In genomic region chr1:205285391-205286101, GRCh38 we compare ENCODE assay signal across 9 cellular contexts. TPM values are rescaled to one million over a fixed set of nuclear protein-coding genes. Genes with fewer than 3 reads are reported as not detected.
A peak's percentile ranks its signal among the peaks of the same experiment; 100 is the strongest.
DNase-seq lines count a peak whose midpoint lies in the region; ATAC-seq, FAIRE-seq and TF ChIP-seq lines count a peak whose summit lies in the region.
"Had no signal": no experiment of that assay in that cellular context is flagged by ENCODE, and none has a peak within 500 bp of the region (broad histone marks: within the 10 kb centered on the region; RNA-seq: fewer than 3 reads in every experiment).

No MANE protein-coding gene starts in this region.

- H3K27ac ChIP-seq in GM12878 (ENCODE audit: control insufficient read depth, insufficient read depth) (peak overlapping the region; percentile 38), vagina (peak overlapping the region; percentile 52)

- H3K27me3 Mint-ChIP-seq in naive B cell, result no peaks in the 10 kb centered on the region

- FAIRE-seq in GM12878 (lab: Jason Lieb, UNC), result peak; percentile 68

- H3K79me2 ChIP-seq in GM12878 (ENCODE audit: control insufficient read depth, insufficient read depth, low read length), result no peaks in the 10 kb centered on the region

- SMC1A ChIA-PET in GM12878 (lab: Charles Lee; ENCODE audit: uncharacterized antibody, unreplicated experiment), result interaction anchor here (1.0 to 25.9 kb wide), 8 partner anchors 9 to 200 kb away, joined by 3 to 1445 read pairs (median 4); partner anchors contain the start of gene NUAK2

- in situ Hi-C loops in GM12878 (cut with MboI), result no loop called here

- no peak overlapping the region for H2AFZ ChIP-seq in GM12878 (ENCODE audit: control insufficient read depth, low read depth, low read length)

- H3K9ac ChIP-seq in GM12878 (ENCODE audit: control insufficient read depth, insufficient read depth, low read length), result peak overlapping the region; percentile 28; the same call in 1 of the 2 replicates

- RAD21 ChIA-PET in GM12878 (lab: Charles Lee; ENCODE audit: unreplicated experiment), result interaction anchor here (0.7 to 9.4 kb wide), 19 partner anchors 9 to 1509 kb away, joined by 3 to 527 read pairs (median 4); partner anchors contain the start of gene NUAK2

- ATAC-seq in HG02759 (IDR thresholded peaks at IDR 0.05; ENCODE audit: unreplicated experiment), result peak; percentile 32
- ATAC-seq in GM12878, result peak; percentile 62
- ATAC-seq in naive B cell (ENCODE audit: low read depth in 2 of 2), result peak; percentile 25 to 32

- peak; percentile 57 for DNase-seq in EH (ENCODE audit: low read depth)
- DNase-seq in SW480 (ENCODE audit: low spot score), result peak; percentile 61
- DNase-seq in GM12878 (ENCODE audit: low read depth, low spot score), result peak; percentile 76
- peak; percentile 65 for DNase-seq in naive B cell
- DNase-seq in vagina (ENCODE audit: extremely low spot score in 2 of 2), result no peak
- DNase-seq in islet precursor cell, result no peak
- no peak for DNase-seq in NCI-H82 (lab: John Stamatoyannopoulos, UW)

- no peak for TF ChIP-seq RAD21 in GM12878 (IDR thresholded peaks at IDR 0.05; ENCODE audit: insufficient read depth, low read depth, low read length)

- peak overlapping the region; percentile 96 to 100 (median 99) for H3K27ac Mint-ChIP-seq in naive B cell

- H3K4me3 ChIP-seq in GM12878 (peak overlapping the region; percentile 32; the same call in 1 of the 2 replicates), vagina (no peak overlapping the region)
- H3K4me3 ChIP-seq: lung had no signal

- H3K4me1 ChIP-seq in GM12878 (ENCODE audit: control insufficient read depth, insufficient read depth, low read length) (peaks cover 55% of the 10 kb centered on the region), vagina (peaks cover 52% of the 10 kb centered on the region)

- POLR2A ChIA-PET in GM12878 (lab: Charles Lee), result interaction anchor here (0.6 to 9.0 kb wide), 14 partner anchors 9 to 348 kb away, joined by 3 to 151 read pairs (median 6); partner anchors contain the start of gene NUAK2

- TF ChIP-seq CTCF in GM12878 (IDR thresholded peaks at IDR 0.05 in 2 of 3, conservative IDR thresholded peaks at IDR 0.05 in 1 of 3; ENCODE audit: control insufficient read depth in 2 of 3, extremely low read depth in 1 of 3, insufficient read depth in 1 of 3, low read depth in 3 of 3, low read length in 3 of 3) (no peak), vagina (IDR thresholded peaks at IDR 0.05) (no peak)

- TF ChIP-seq POLR2A in GM12878 (IDR thresholded peaks at IDR 0.05; ENCODE audit: low read depth, low read length) (no peak), vagina (IDR thresholded peaks at IDR 0.05) (no peak)

- H3K36me3 Mint-ChIP-seq in naive B cell, result no peaks in the 10 kb centered on the region

- H3K4me1 Mint-ChIP-seq in naive B cell, result peaks cover 70 to 96% (median 85%) of the 10 kb centered on the region in 3 donors

- TSS peak; percentile 84 for BruUV-seq in GM12878 (replicated peaks; lab: Mats Ljungman, UMichigan)

- peak overlapping the region; percentile 54 to 96 (median 85) for H3K4me3 Mint-ChIP-seq in naive B cell

- CTCF ChIA-PET in GM12878 (lab: Yijun Ruan, JAX), result interaction anchor here (0.6 to 59.5 kb wide), 7 partner anchors 15 to 200 kb away, joined by 3 to 2333 read pairs (median 9); partner anchors contain the start of genes NUAK2 and TMCC2

- no peaks in the 10 kb centered on the region for H3K9me3 Mint-ChIP-seq in naive B cell

- H3K9me3 ChIP-seq in GM12878 (replicated peaks; ENCODE audit: control insufficient read depth, insufficient read depth, low read length), result no peaks in the 10 kb centered on the region
- H3K9me3 ChIP-seq in vagina, result no peaks in the 10 kb centered on the region

- peak overlapping the region; percentile 71 for H3K4me2 ChIP-seq in GM12878 (ENCODE audit: control insufficient read depth, insufficient read depth)

- peak; percentile 40 to 85; a peak in 1 of 4 replicates for TF ChIP-seq EP300 in GM12878 (IDR thresholded peaks at IDR 0.05; ENCODE audit: borderline replicate concordance in 1 of 2, control insufficient read depth in 1 of 2, low read depth in 2 of 2, low read length in 2 of 2)

- H4K20me1 ChIP-seq in GM12878 (ENCODE audit: control insufficient read depth, insufficient read depth), result no peaks in the 10 kb centered on the region; the same call in 1 of the 2 replicates

- H3K27me3 ChIP-seq in GM12878 (replicated peaks in 1 of 2; ENCODE audit: control insufficient read depth in 2 of 2, insufficient read depth in 2 of 2, low read length in 1 of 2) (no peaks in the 10 kb centered on the region; a peak in 1 of 4 replicates), vagina (no peaks in the 10 kb centered on the region)

- intact Hi-C loops in GM12878 (cut with micrococcal nuclease; ENCODE audit: unreplicated experiment), result loop anchor here (1.0 to 10.0 kb wide), 5 partner anchors 28 to 772 kb away; partner anchors contain the start of genes ELK4 and NUAK2
- intact Hi-C loops in vagina (cut with DNase I), result no loop called here

- H3K36me3 ChIP-seq in GM12878 (ENCODE audit: control insufficient read depth in 2 of 2, insufficient read depth in 2 of 2, low read length in 1 of 2) (no peaks in the 10 kb centered on the region), vagina (no peaks in the 10 kb centered on the region)

- WGBS in GM12878 (ENCODE audit: insufficient coverage, insufficient replicate concordance, low lambda C conversion rate, missing lambda C conversion rate), result 16% methylated on average over 12 of the region's 12 CpGs

TF ChIP-seq in GM12878, 131 proteins besides CTCF, POLR2A, EP300 and RAD21 (continues in another document):
- peak; percentile 18; the same call in 1 of the 2 replicates for TF ChIP-seq RAD51 (IDR thresholded peaks at IDR 0.05)
- no peak for TF ChIP-seq LARP7 (IDR thresholded peaks at IDR 0.05)
- no peak for TF ChIP-seq ZSCAN29 (IDR thresholded peaks at IDR 0.05)
- TF ChIP-seq, protein P1, sequence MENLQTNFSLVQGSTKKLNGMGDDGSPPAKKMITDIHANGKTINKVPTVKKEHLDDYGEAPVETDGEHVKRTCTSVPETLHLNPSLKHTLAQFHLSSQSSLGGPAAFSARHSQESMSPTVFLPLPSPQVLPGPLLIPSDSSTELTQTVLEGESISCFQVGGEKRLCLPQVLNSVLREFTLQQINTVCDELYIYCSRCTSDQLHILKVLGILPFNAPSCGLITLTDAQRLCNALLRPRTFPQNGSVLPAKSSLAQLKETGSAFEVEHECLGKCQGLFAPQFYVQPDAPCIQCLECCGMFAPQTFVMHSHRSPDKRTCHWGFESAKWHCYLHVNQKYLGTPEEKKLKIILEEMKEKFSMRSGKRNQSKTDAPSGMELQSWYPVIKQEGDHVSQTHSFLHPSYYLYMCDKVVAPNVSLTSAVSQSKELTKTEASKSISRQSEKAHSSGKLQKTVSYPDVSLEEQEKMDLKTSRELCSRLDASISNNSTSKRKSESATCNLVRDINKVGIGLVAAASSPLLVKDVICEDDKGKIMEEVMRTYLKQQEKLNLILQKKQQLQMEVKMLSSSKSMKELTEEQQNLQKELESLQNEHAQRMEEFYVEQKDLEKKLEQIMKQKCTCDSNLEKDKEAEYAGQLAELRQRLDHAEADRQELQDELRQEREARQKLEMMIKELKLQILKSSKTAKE (IDR thresholded peaks at IDR 0.05; ENCODE audit: low read depth, poor library complexity, severe bottlenecking), result no peak
- TF ChIP-seq BHLHE40 (IDR thresholded peaks at IDR 0.05; ENCODE audit: borderline replicate concordance in 1 of 2, low read depth in 2 of 2, low read length in 1 of 2), result peak; percentile 62 to 79; a peak in 3 of 4 replicates
- TF ChIP-seq NR2C2 (IDR thresholded peaks at IDR 0.05; ENCODE audit: borderline replicate concordance, control insufficient read depth, insufficient read length, low read depth), result no peak
- no peak for TF ChIP-seq POLR2AphosphoS2 (IDR thresholded peaks at IDR 0.05; ENCODE audit: low read depth, low read length)

RNA-seq across cellular contexts. Expression of gene NUAK2, which starts 36.0 kb away (rescaled TPM):
- 16.3 and 17.6 TPM in 2 replicates for total RNA-seq in GM12878 (2013; cell fraction: nucleolus; rRNA removed)
- 1.6 and 2.0 TPM in 2 replicates for total RNA-seq in GM12878 (2014; rRNA removed)
- total RNA-seq in GM12878 (2014; rRNA removed; fragmentation: Illumina TruSeq; extraction: Trizol), result 0.83 and 1.2 TPM in 2 replicates
- total RNA-seq in GM12878 (2021), result 3.0 TPM in 2 replicates
- polyA plus RNA-seq in GM12878 (2011; ENCODE audit: low read depth), result 0.26 TPM
- polyA plus RNA-seq in GM12878 (2011; rRNA removed), result 1.4 and 2.0 TPM in 2 replicates
- 1.7 and 2.1 TPM in 2 replicates for polyA plus RNA-seq in GM12878 (2011; cell fraction: cytosol; rRNA removed)
- polyA plus RNA-seq in GM12878 (2011; cell fraction: nucleus; rRNA removed), result 3.5 and 3.8 TPM in 2 replicates
- polyA plus RNA-seq in GM12878 (2012), result 0.47 and 0.66 TPM in 2 replicates
- 0.81 and 1.2 TPM in 2 replicates for polyA plus RNA-seq in GM12878 (2014; fragmentation: Illumina TruSeq; extraction: Trizol)
- polyA plus RNA-seq in GM12878 (2014; fragmentation: Nextera tagmentation; extraction: Ambion mirVana), result under 1 TPM; 0.27 to 0.31 TPM
- 1.1 and 1.4 TPM in 2 replicates for polyA plus RNA-seq in GM12878 (2014; rRNA removed)
- 1 to 10 TPM in 1 of 2 experiments, under 1 TPM in 1; 0.87 to 1.3 TPM for polyA plus RNA-seq in GM12878 (2016; fragmentation: Nextera tagmentation; extraction: Ambion mirVana)
- polyA minus RNA-seq in GM12878 (2011; rRNA and poly(A)+ RNA removed), result 2.3 and 3.9 TPM in 2 replicates
- 2.6 and 2.9 TPM in 2 replicates for polyA minus RNA-seq in GM12878 (2011; cell fraction: cytosol; rRNA and poly(A)+ RNA removed)
- 2.5 and 3.7 TPM in 2 replicates for polyA minus RNA-seq in GM12878 (2011; cell fraction: nucleus; rRNA and poly(A)+ RNA removed)
- polyA plus RNA-seq in naive B cell (ENCODE audit: low read depth in 6 of 6), result 100 to 1,000 TPM; 103 to 166 (median 113) TPM
- 49.6 TPM for total RNA-seq in vagina

RNA-seq across cellular contexts. Expression of gene TMCC2, which starts 57.8 kb away (rescaled TPM):
- 3.7 and 4.3 TPM in 2 replicates for total RNA-seq in GM12878 (2013; cell fraction: nucleolus; rRNA removed)
- total RNA-seq in GM12878 (2014; rRNA removed) (1.1 and 1.2 TPM in 2 replicates), GM12878 (2014; rRNA removed; fragmentation: Illumina TruSeq; extraction: Trizol) (0.76 and 1.2 TPM in 2 replicates), GM12878 (2021) (2.3 and 2.4 TPM in 2 replicates), vagina (4.9 TPM)
- 0.09 TPM for polyA plus RNA-seq in GM12878 (2011; ENCODE audit: low read depth)
- polyA plus RNA-seq in GM12878 (2011; rRNA removed) (0.76 and 1.6 TPM in 2 replicates), GM12878 (2014; fragmentation: Illumina TruSeq; extraction: Trizol) (0.10 and 0.76 TPM in 2 replicates), GM12878 (2014; fragmentation: Nextera tagmentation; extraction: Ambion mirVana) (under 1 TPM; 0.06 to 0.18 TPM), GM12878 (2014; rRNA removed) (1.7 and 2.1 TPM in 2 replicates), GM12878 (2016; fragmentation: Nextera tagmentation; extraction: Ambion mirVana) (under 1 TPM; 0.42 to 0.47 TPM), naive B cell (ENCODE audit: low read depth in 6 of 6) (under 1 TPM in 5 of 6 donors, not detected in 1; 0.12 to 0.77 (median 0.50) TPM)
- polyA plus RNA-seq in GM12878 (2011; cell fraction: cytosol; rRNA removed), result 1.8 and 2.1 TPM in 2 replicates
- 2.2 and 2.3 TPM in 2 replicates for polyA plus RNA-seq in GM12878 (2011; cell fraction: nucleus; rRNA removed)
- 0.32 and 0.55 TPM in 2 replicates for polyA plus RNA-seq in GM12878 (2012)
- polyA minus RNA-seq in GM12878 (2011; rRNA and poly(A)+ RNA removed), result 1.1 and 2.4 TPM in 2 replicates
- 0.83 and 1.6 TPM in 2 replicates for polyA minus RNA-seq in GM12878 (2011; cell fraction: cytosol; rRNA and poly(A)+ RNA removed)
- 0.60 and 1.3 TPM in 2 replicates for polyA minus RNA-seq in GM12878 (2011; cell fraction: nucleus; rRNA and poly(A)+ RNA removed)

Comparison
In these comparisons a context has a peak if more than half of its experiments do, and no peak if none do; other contexts are left out.
1. DNase-seq: peak in EH (single experiment), SW480 (single experiment), GM12878 (single experiment) and naive B cell (single experiment); none in vagina (0 of 2), islet precursor cell (single experiment) and NCI-H82 (single experiment).
2. Peak in every context shown above with its lines, with median percentiles within 50 percentile points of each other: ATAC-seq.